In genomic region chr6:128554302-128554701, GRCh38 we compare ENCODE assay signal across 13 cellular contexts. TPM values are rescaled to one million over a fixed set of nuclear protein-coding genes. Genes with fewer than 3 reads are reported as not detected.
DNase-seq lines count a peak whose midpoint lies in the region; ATAC-seq, FAIRE-seq and TF ChIP-seq lines count a peak whose summit lies in the region.
"Had no signal": no experiment of that assay in that cellular context is flagged by ENCODE, and none has a peak within 500 bp of the region (broad histone marks: within the 10 kb centered on the region; RNA-seq: fewer than 3 reads in every experiment).

No MANE protein-coding gene starts in this region.

- no peaks in the 10 kb centered on the region for H3K4me1 ChIP-seq in keratinocyte (ENCODE audit: control insufficient read depth, extremely low read depth, insufficient read depth, low read length)

- no peaks in the 10 kb centered on the region for H3K9me1 ChIP-seq in keratinocyte (ENCODE audit: control insufficient read depth, extremely low read depth, insufficient read depth, low read length)

- no peak for FAIRE-seq in keratinocyte (lab: Jason Lieb, UNC)

- no peak overlapping the region for H3K4me3 Mint-ChIP-seq in brain
- no peak overlapping the region for H3K4me3 Mint-ChIP-seq in type B pancreatic cell
- H3K4me3 Mint-ChIP-seq: activated B cell treated with CpG ODN at 0.5 μM for 24 hours; activated T-helper 1 cell treated with anti-CD3 and anti-CD28 coated beads, Interleukin-12 subunit alpha, Interleukin-12 subunit beta, Interleukin-2, Interleukin-4 antibody, amounts not matched to agents 30 ng/mL and 10 ng/mL and 1 ng/mL, durations not matched to agents 14 hours and 24 hours and 36 hours; IgD-negative memory B cell had no signal

- DNase-seq in Right ventricle myocardium superior (no peak), cardiac septum (ENCODE audit: low spot score) (no peak), keratinocyte (ENCODE audit: low read depth, low spot score) (no peak), type B pancreatic cell (ENCODE audit: extremely low spot score, unreplicated experiment) (no peak), T-helper 9 cell (no peak), T-helper 1 cell (no peak)
- no peak for DNase-seq in activated naive CD4-positive, alpha-beta T cell treated with anti-CD3 and anti-CD28 coated beads, Interleukin-2, amount 50 U/mL, for 72 hours (ENCODE audit: low spot score in 2 of 2)
- DNase-seq: activated B cell treated with CpG ODN at 0.5 μM for 24 hours, NCI-H2081 treated with DMSO at 0.1 percent for 48 hours, SIG-M5 had no signal

- H4K20me1 ChIP-seq in keratinocyte (ENCODE audit: control insufficient read depth, extremely low read depth, insufficient read depth, low read length), result no peaks in the 10 kb centered on the region

- H3K36me3 Mint-ChIP-seq in brain (no peaks in the 10 kb centered on the region), type B pancreatic cell (no peaks in the 10 kb centered on the region)
- no peaks in the 10 kb centered on the region for H3K36me3 Mint-ChIP-seq in activated naive CD4-positive, alpha-beta T cell treated with anti-CD3 and anti-CD28 coated beads, Interleukin-2, amount 50 U/mL, for 72 hours
- H3K36me3 Mint-ChIP-seq: IgD-negative memory B cell had no signal

- H3K79me2 ChIP-seq in keratinocyte (ENCODE audit: control insufficient read depth, insufficient read depth, low read length), result no peaks in the 10 kb centered on the region

- H3K9ac ChIP-seq in keratinocyte (ENCODE audit: control insufficient read depth, extremely low read depth, insufficient read depth, low read length), result no peak overlapping the region

- no peak overlapping the region for H3K27ac Mint-ChIP-seq in brain
- H3K27ac Mint-ChIP-seq in type B pancreatic cell, result no peak overlapping the region
- no peak overlapping the region for H3K27ac Mint-ChIP-seq in activated naive CD4-positive, alpha-beta T cell treated with anti-CD3 and anti-CD28 coated beads, Interleukin-2, amount 50 U/mL, for 72 hours
- H3K27ac Mint-ChIP-seq: activated B cell treated with CpG ODN at 0.5 μM for 24 hours; activated T-helper 1 cell treated with anti-CD3 and anti-CD28 coated beads, Interleukin-12 subunit alpha, Interleukin-12 subunit beta, Interleukin-2, Interleukin-4 antibody, amounts not matched to agents 30 ng/mL and 10 ng/mL and 1 ng/mL, durations not matched to agents 14 hours and 24 hours and 36 hours; IgD-negative memory B cell had no signal

- H3K4me1 Mint-ChIP-seq in brain (peaks cover 17% of the 10 kb centered on the region), type B pancreatic cell (ENCODE audit: unreplicated experiment) (no peaks in the 10 kb centered on the region)
- H3K4me1 Mint-ChIP-seq: activated B cell treated with CpG ODN at 0.5 μM for 24 hours, IgD-negative memory B cell had no signal

- peak overlapping the region; percentile 35 for H2AFZ ChIP-seq in keratinocyte (ENCODE audit: control insufficient read depth, low read length)

- ATAC-seq in Right ventricle myocardium superior (ENCODE audit: poor library complexity), result peak; percentile 85
- ATAC-seq in activated naive CD4-positive, alpha-beta T cell treated with anti-CD3 and anti-CD28 coated beads, Interleukin-2, amount 50 U/mL, for 72 hours, result no peak

- intact Hi-C loops in Right ventricle myocardium superior (cut with DNase I) (no loop called here), cardiac septum (cut with DNase I) (no loop called here)

- TF ChIP-seq CTCF in brain (conservative IDR thresholded peaks at IDR 0.05) (peak; percentile 27 to 43), keratinocyte (optimal IDR thresholded peaks at IDR 0.05 in 1 of 3, IDR thresholded peaks at IDR 0.05 in 1 of 3, conservative IDR thresholded peaks at IDR 0.05 in 1 of 3; ENCODE audit: extremely low read depth in 1 of 3, insufficient read depth in 2 of 3, low read length in 3 of 3) (peak in 2 of 3 experiments; percentile 11 to 42), type B pancreatic cell (conservative IDR thresholded peaks at IDR 0.05) (peak; percentile 26)

- H3K27me3 Mint-ChIP-seq in brain (no peaks in the 10 kb centered on the region), type B pancreatic cell (no peaks in the 10 kb centered on the region)
- H3K27me3 Mint-ChIP-seq: activated B cell treated with CpG ODN at 0.5 μM for 24 hours, IgD-negative memory B cell had no signal

- no peak overlapping the region for H3K27ac ChIP-seq in keratinocyte (ENCODE audit: control insufficient read depth, insufficient read depth, low read length)

- no peak overlapping the region for H3K4me3 ChIP-seq in keratinocyte (ENCODE audit: control insufficient read depth in 2 of 3, extremely low read depth in 1 of 3, insufficient read depth in 2 of 3, low read depth in 1 of 3, low read length in 3 of 3)

- H3K4me2 ChIP-seq in keratinocyte (ENCODE audit: control insufficient read depth, extremely low read depth, insufficient read depth, low read depth, low read length), result no peak overlapping the region

- no peaks in the 10 kb centered on the region for H3K27me3 ChIP-seq in keratinocyte (ENCODE audit: control insufficient read depth, extremely low read depth, insufficient read depth, low read length)

- no peaks in the 10 kb centered on the region for H3K9me3 Mint-ChIP-seq in brain
- no peaks in the 10 kb centered on the region for H3K9me3 Mint-ChIP-seq in type B pancreatic cell
- no peaks in the 10 kb centered on the region for H3K9me3 Mint-ChIP-seq in activated naive CD4-positive, alpha-beta T cell treated with anti-CD3 and anti-CD28 coated beads, Interleukin-2, amount 50 U/mL, for 72 hours
- H3K9me3 Mint-ChIP-seq: activated B cell treated with CpG ODN at 0.5 μM for 24 hours; activated T-helper 1 cell treated with anti-CD3 and anti-CD28 coated beads, Interleukin-12 subunit alpha, Interleukin-12 subunit beta, Interleukin-2, Interleukin-4 antibody, amounts not matched to agents 30 ng/mL and 10 ng/mL and 1 ng/mL, durations not matched to agents 14 hours and 24 hours and 36 hours; IgD-negative memory B cell had no signal

- H3K9me3 ChIP-seq in keratinocyte (ENCODE audit: control insufficient read depth, low read depth, low read length), result no peaks in the 10 kb centered on the region

- H3K36me3 ChIP-seq in keratinocyte (ENCODE audit: control insufficient read depth in 2 of 2, extremely low read depth in 1 of 2, insufficient read depth in 2 of 2, low read length in 2 of 2), result no peaks in the 10 kb centered on the region

- dilution Hi-C loops in keratinocyte (cut with MboI; ENCODE audit: extremely low pct_ligation_motif_present, low sequenced_read_pairs), result no loop called here

RNA-seq across cellular contexts. Expression of gene PTPRK, which starts 33.9 kb away (rescaled TPM):
- 27.9 TPM for total RNA-seq in Right ventricle myocardium superior
- 51.4 TPM for total RNA-seq in cardiac septum
- 22.2 TPM for polyA plus RNA-seq in brain (ENCODE audit: insufficient read depth, low read depth, low replicate concordance)
- polyA plus RNA-seq in keratinocyte, result 42.6 to 52.7 TPM (median 50.4 TPM) in 3 replicates
- polyA plus RNA-seq in keratinocyte (2011; ENCODE audit: low read depth), result 24.3 TPM
- 18.0 and 29.0 TPM in 2 replicates for polyA plus RNA-seq in keratinocyte (2011; cell fraction: cytosol; rRNA removed)
- 106 and 107 TPM in 2 replicates for polyA plus RNA-seq in keratinocyte (2011; cell fraction: nucleus; rRNA removed)
- polyA plus RNA-seq in keratinocyte (2012; ENCODE audit: low replicate concordance), result 25.9 and 73.3 TPM in 2 replicates
- 120 to 188 TPM (median 180 TPM) in 3 replicates for polyA minus RNA-seq in keratinocyte
- 51.2 TPM for polyA minus RNA-seq in keratinocyte (2011; cell fraction: cytosol; rRNA and poly(A)+ RNA removed)
- polyA minus RNA-seq in keratinocyte (2011; cell fraction: nucleus; rRNA and poly(A)+ RNA removed), result 393 and 711 TPM in 2 replicates
- total RNA-seq in type B pancreatic cell (ENCODE audit: low replicate concordance), result 62.8 and 63.4 TPM in 2 replicates
- 1 to 10 TPM; 3.2 to 5.1 TPM for total RNA-seq in activated naive CD4-positive, alpha-beta T cell treated with anti-CD3 and anti-CD28 coated beads, Interleukin-2, amount 50 U/mL, for 72 hours
